ENCODE assay signal across 18 cellular contexts in genomic region chr2:64629329-64629781, GRCh38. TPM values are rescaled to one million over a fixed set of nuclear protein-coding genes. Genes with fewer than 3 reads are reported as not detected.
A peak's percentile ranks its signal among the peaks of the same experiment; 100 is the strongest.
DNase-seq lines count a peak whose midpoint lies in the region; ATAC-seq, FAIRE-seq and TF ChIP-seq lines count a peak whose summit lies in the region.
"Had no signal": no experiment of that assay in that cellular context is flagged by ENCODE, and none has a peak within 500 bp of the region (broad histone marks: within the 10 kb centered on the region; RNA-seq: fewer than 3 reads in every experiment).

No MANE protein-coding gene starts in this region.

- H3K9me3 ChIP-seq in GM12878 (replicated peaks; ENCODE audit: control insufficient read depth, insufficient read depth, low read length) (no peaks in the 10 kb centered on the region), mucosa of descending colon (no peaks in the 10 kb centered on the region), upper lobe of right lung (no peaks in the 10 kb centered on the region)
- H3K9me3 ChIP-seq: ovary had no signal

- H3K4me1 ChIP-seq in GM12878 (ENCODE audit: control insufficient read depth, insufficient read depth, low read length) (peaks cover 8% of the 10 kb centered on the region), mucosa of descending colon (ENCODE audit: low read depth) (no peaks in the 10 kb centered on the region), upper lobe of right lung (peaks cover 4% of the 10 kb centered on the region)

- H3K36me3 Mint-ChIP-seq in stimulated activated effector memory CD8-positive, alpha-beta T cell treated with anti-CD3 and anti-CD28 coated beads, Interleukin-12 subunit alpha, Interleukin-12 subunit beta, amount 100 ng/mL, for 72 hours, result peaks cover 3% of the 10 kb centered on the region

- RAD21 ChIA-PET in GM12878 (lab: Charles Lee; ENCODE audit: unreplicated experiment), result interaction anchor here (1.4 kb wide), 1 partner anchor 14 kb away, joined by 3 read pairs; no protein-coding TSS in a partner anchor

- H3K36me3 ChIP-seq in GM12878 (ENCODE audit: control insufficient read depth in 2 of 2, insufficient read depth in 2 of 2, low read length in 1 of 2), result peaks cover 8 to 16% of the 10 kb centered on the region in 2 experiments
- no peaks in the 10 kb centered on the region for H3K36me3 ChIP-seq in mucosa of descending colon (ENCODE audit: low read depth)
- peaks cover 17% of the 10 kb centered on the region for H3K36me3 ChIP-seq in upper lobe of right lung
- H3K36me3 ChIP-seq: ovary had no signal

- intact Hi-C loops in GM12878 (cut with micrococcal nuclease; ENCODE audit: unreplicated experiment) (no loop called here), mucosa of descending colon (cut with DNase I, micrococcal nuclease) (no loop called here), upper lobe of right lung (cut with DNase I) (no loop called here)

- H3K9me3 Mint-ChIP-seq in stimulated activated effector memory CD8-positive, alpha-beta T cell treated with anti-CD3 and anti-CD28 coated beads, Interleukin-12 subunit alpha, Interleukin-12 subunit beta, amount 100 ng/mL, for 72 hours, result no peaks in the 10 kb centered on the region
- H3K9me3 Mint-ChIP-seq: activated naive CD4-positive, alpha-beta T cell treated with anti-CD3 and anti-CD28 coated beads for 36 hours; type B pancreatic cell had no signal

- SMC1A ChIA-PET in GM12878 (lab: Charles Lee; ENCODE audit: uncharacterized antibody, unreplicated experiment), result interaction anchor here (0.7 to 2.4 kb wide), 4 partner anchors 11 to 299 kb away, joined by 3 to 13 read pairs (median 3); no protein-coding TSS in a partner anchor

- in situ Hi-C loops in GM12878 (cut with MboI), result no loop called here

- no peaks in the 10 kb centered on the region for H3K27me3 ChIP-seq in GM12878 (replicated peaks in 1 of 2; ENCODE audit: control insufficient read depth in 2 of 2, insufficient read depth in 2 of 2, low read length in 1 of 2)
- no peaks in the 10 kb centered on the region for H3K27me3 ChIP-seq in upper lobe of right lung
- H3K27me3 ChIP-seq: ovary had no signal

- H3K9ac ChIP-seq in GM12878 (ENCODE audit: control insufficient read depth, insufficient read depth, low read length), result no peak overlapping the region

- no peak for TF ChIP-seq RAD21 in GM12878 (IDR thresholded peaks at IDR 0.05; ENCODE audit: insufficient read depth, low read depth, low read length)

- no peak; the same call in 1 of the 2 replicates for TF ChIP-seq POLR2A in GM12878 (IDR thresholded peaks at IDR 0.05; ENCODE audit: low read depth, low read length)

- no TSS peak for BruUV-seq in GM12878 (replicated peaks; lab: Mats Ljungman, UMichigan)

- ATAC-seq in GM12878 (no peak), left lobe of liver (peak; percentile 83), mucosa of descending colon (no peak), upper lobe of right lung (no peak)
- no peak for ATAC-seq in stimulated activated effector memory CD8-positive, alpha-beta T cell treated with anti-CD3 and anti-CD28 coated beads, Interleukin-12 subunit alpha, Interleukin-12 subunit beta, amount 100 ng/mL, for 72 hours

- no peak overlapping the region for H3K4me3 ChIP-seq in GM12878
- H3K4me3 ChIP-seq in mucosa of descending colon, result no peak overlapping the region
- no peak overlapping the region for H3K4me3 ChIP-seq in upper lobe of right lung
- H3K4me3 ChIP-seq: ovary had no signal

- no peak overlapping the region for H3K4me2 ChIP-seq in GM12878 (ENCODE audit: control insufficient read depth, insufficient read depth)

- TF ChIP-seq CTCF in GM12878 (IDR thresholded peaks at IDR 0.05 in 2 of 3, conservative IDR thresholded peaks at IDR 0.05 in 1 of 3; ENCODE audit: control insufficient read depth in 2 of 3, extremely low read depth in 1 of 3, insufficient read depth in 1 of 3, low read depth in 3 of 3, low read length in 3 of 3) (no peak), mucosa of descending colon (IDR thresholded peaks at IDR 0.05) (no peak), upper lobe of right lung (IDR thresholded peaks at IDR 0.05) (no peak)

- WGBS in GM12878 (ENCODE audit: insufficient coverage, insufficient replicate concordance, low lambda C conversion rate, missing lambda C conversion rate), result 88% methylated on average over 10 of the region's 10 CpGs

- no peaks in the 10 kb centered on the region for H3K4me1 Mint-ChIP-seq in stimulated activated effector memory CD8-positive, alpha-beta T cell treated with anti-CD3 and anti-CD28 coated beads, Interleukin-12 subunit alpha, Interleukin-12 subunit beta, amount 100 ng/mL, for 72 hours

- FAIRE-seq in GM12878 (lab: Jason Lieb, UNC), result no peak
- FAIRE-seq: small intestine had no signal

- POLR2A ChIA-PET in GM12878 (lab: Charles Lee), result interaction anchor here (1.0 to 2.4 kb wide), 2 partner anchors 11 to 22 kb away, joined by 4 to 8 read pairs; no protein-coding TSS in a partner anchor

- CTCF ChIA-PET in GM12878 (lab: Yijun Ruan, JAX), result interaction anchor here (1.4 to 5.4 kb wide), 2 partner anchors 13 to 40 kb away, joined by 3 to 18 read pairs; no protein-coding TSS in a partner anchor

- H3K4me3 Mint-ChIP-seq in stimulated activated effector memory CD8-positive, alpha-beta T cell treated with anti-CD3 and anti-CD28 coated beads, Interleukin-12 subunit alpha, Interleukin-12 subunit beta, amount 100 ng/mL, for 72 hours, result no peak overlapping the region
- H3K4me3 Mint-ChIP-seq: activated naive CD4-positive, alpha-beta T cell treated with anti-CD3 and anti-CD28 coated beads for 36 hours; type B pancreatic cell had no signal

- H2AFZ ChIP-seq in GM12878 (ENCODE audit: control insufficient read depth, low read depth, low read length), result no peak overlapping the region

- peaks cover 9% of the 10 kb centered on the region for H3K79me2 ChIP-seq in GM12878 (ENCODE audit: control insufficient read depth, insufficient read depth, low read length)

- no peaks in the 10 kb centered on the region for H4K20me1 ChIP-seq in GM12878 (ENCODE audit: control insufficient read depth, insufficient read depth)

- TF ChIP-seq EP300 in GM12878 (IDR thresholded peaks at IDR 0.05; ENCODE audit: borderline replicate concordance in 1 of 2, control insufficient read depth in 1 of 2, low read depth in 2 of 2, low read length in 2 of 2), result no peak

- DNase-seq in NCI-H82 (lab: John Stamatoyannopoulos, UW) (peak; percentile 34), NCI-H82 treated with DMSO at 0.1 percent for 48 hours (lab: John Stamatoyannopoulos, UW; ENCODE audit: unreplicated experiment) (no peak), GM12878 (ENCODE audit: low read depth, low spot score) (no peak), left lobe of liver (ENCODE audit: low spot score) (peak; percentile 70), mucosa of descending colon (no peak), upper lobe of right lung (no peak)
- no peak for DNase-seq in stimulated activated effector memory CD8-positive, alpha-beta T cell treated with anti-CD3 and anti-CD28 coated beads, Interleukin-12 subunit alpha, Interleukin-12 subunit beta, amount 100 ng/mL, for 72 hours (ENCODE audit: low spot score in 2 of 2)
- DNase-seq in activated CD4-positive, alpha-beta T cell treated with anti-CD3 and anti-CD28 coated beads, Interleukin-2, amount 50 U/mL, for 4 hours, result no peak
- DNase-seq: activated CD8-positive, alpha-beta memory T cell treated with anti-CD3 and anti-CD28 coated beads, Interleukin-2, amount 50 U/mL, for 48 hours; activated naive CD4-positive, alpha-beta T cell treated with anti-CD3 and anti-CD28 coated beads for 36 hours; C1 segment of cervical spinal cord; DMS 273 treated with DMSO at 0.1 percent for 48 hours; GF-D8; NCI-H446 treated with DMSO at 0.1 percent for 48 hours; small intestine; T-helper 9 cell had no signal

- no peak overlapping the region for H3K27ac ChIP-seq in GM12878 (ENCODE audit: control insufficient read depth, insufficient read depth)
- H3K27ac ChIP-seq in upper lobe of right lung, result no peak overlapping the region
- H3K27ac ChIP-seq: ovary had no signal

- H3K27ac Mint-ChIP-seq in stimulated activated effector memory CD8-positive, alpha-beta T cell treated with anti-CD3 and anti-CD28 coated beads, Interleukin-12 subunit alpha, Interleukin-12 subunit beta, amount 100 ng/mL, for 72 hours, result peak overlapping the region; percentile 49
- H3K27ac Mint-ChIP-seq: activated naive CD4-positive, alpha-beta T cell treated with anti-CD3 and anti-CD28 coated beads for 36 hours; type B pancreatic cell had no signal

RNA-seq across cellular contexts. Expression of gene SERTAD2, which starts 24.4 kb away (rescaled TPM):
- 31.9 and 37.0 TPM in 2 replicates for total RNA-seq in GM12878 (2013; cell fraction: nucleolus; rRNA removed)
- total RNA-seq in GM12878 (2014; rRNA removed) (11.5 and 14.4 TPM in 2 replicates), GM12878 (2014; rRNA removed; fragmentation: Illumina TruSeq; extraction: Trizol) (12.0 and 12.5 TPM in 2 replicates), GM12878 (2021) (27.8 and 28.5 TPM in 2 replicates), left lobe of liver (13.8 TPM), mucosa of descending colon (10 to 100 TPM; 17.3 to 20.6 (median 20.6) TPM), upper lobe of right lung (20.7 TPM)
- 27.5 TPM for polyA plus RNA-seq in GM12878 (2011; ENCODE audit: low read depth)
- polyA plus RNA-seq in GM12878 (2011; rRNA removed) (22.5 and 23.5 TPM in 2 replicates), GM12878 (2014; fragmentation: Illumina TruSeq; extraction: Trizol) (24.8 and 25.0 TPM in 2 replicates), GM12878 (2014; fragmentation: Nextera tagmentation; extraction: Ambion mirVana) (1 to 10 TPM; 7.9 TPM), GM12878 (2014; rRNA removed) (28.6 and 28.7 TPM in 2 replicates), GM12878 (2016; fragmentation: Nextera tagmentation; extraction: Ambion mirVana) (10 to 100 TPM; 19.4 to 20.8 TPM)
- polyA plus RNA-seq in GM12878 (2011; cell fraction: cytosol; rRNA removed), result 27.5 and 27.6 TPM in 2 replicates
- polyA plus RNA-seq in GM12878 (2011; cell fraction: nucleus; rRNA removed), result 30.6 and 44.1 TPM in 2 replicates
- polyA plus RNA-seq in GM12878 (2012), result 19.6 and 29.4 TPM in 2 replicates
- polyA minus RNA-seq in GM12878 (2011; rRNA and poly(A)+ RNA removed), result 30.0 and 30.9 TPM in 2 replicates
- 20.3 and 32.3 TPM in 2 replicates for polyA minus RNA-seq in GM12878 (2011; cell fraction: cytosol; rRNA and poly(A)+ RNA removed)
- polyA minus RNA-seq in GM12878 (2011; cell fraction: nucleus; rRNA and poly(A)+ RNA removed), result 59.5 and 130 TPM in 2 replicates

Comparison
In these comparisons a context has a peak if more than half of its experiments do, and no peak if none do; other contexts are left out.
1. DNase-seq: peak in NCI-H82 (single experiment) and left lobe of liver (single experiment); none in NCI-H82 treated with DMSO at 0.1 percent for 48 hours (single experiment), GM12878 (single experiment), stimulated activated effector memory CD8-positive, alpha-beta T cell treated with anti-CD3 and anti-CD28 coated beads, Interleukin-12 subunit alpha, Interleukin-12 subunit beta, amount 100 ng/mL, for 72 hours (0 of 2), mucosa of descending colon (0 of 3), activated CD4-positive, alpha-beta T cell treated with anti-CD3 and anti-CD28 coated beads, Interleukin-2, amount 50 U/mL, for 4 hours (0 of 2) and upper lobe of right lung (single experiment).